19 cellular contexts compared by ENCODE assay signal in the genomic region with DNA sequence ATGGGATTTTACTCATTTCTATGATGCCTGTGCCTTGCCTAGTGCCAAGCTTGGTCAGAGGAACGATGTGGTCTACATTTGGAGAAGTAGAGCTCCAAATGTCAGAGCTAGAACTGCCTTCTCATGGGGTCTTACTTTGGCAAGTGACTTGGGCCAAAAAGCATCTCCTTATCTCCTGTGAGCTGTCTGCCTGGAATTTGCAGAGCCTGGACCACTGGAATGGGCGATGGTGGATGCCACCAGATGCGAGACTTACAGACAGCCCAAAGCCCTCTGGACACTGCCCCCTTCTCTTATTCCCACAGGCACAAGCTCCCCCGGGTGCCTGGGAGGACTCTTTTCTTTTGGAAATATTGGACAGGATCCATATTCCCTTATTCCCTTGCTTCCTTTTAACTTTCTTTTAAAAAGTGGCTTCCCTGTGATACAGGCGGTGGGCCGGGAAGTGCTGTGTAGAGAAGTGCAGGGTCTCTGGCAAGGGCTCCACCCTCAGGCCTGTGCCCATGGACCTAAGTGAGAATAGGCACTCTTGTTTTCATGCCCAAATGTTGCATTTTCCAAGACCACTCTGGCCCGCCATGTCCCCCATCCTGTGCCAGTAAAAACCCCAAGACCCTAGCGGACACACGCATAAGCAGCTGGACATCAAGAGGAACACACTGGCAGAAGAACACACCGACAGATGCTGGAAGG.
DNase-seq lines count a peak whose midpoint lies in the region; ATAC-seq, FAIRE-seq and TF ChIP-seq lines count a peak whose summit lies in the region.
"Had no signal": no experiment of that assay in that cellular context is flagged by ENCODE, and none has a peak within 500 bp of the region (broad histone marks: within the 10 kb centered on the region; RNA-seq: fewer than 3 reads in every experiment).

No MANE protein-coding gene starts in this region.

- H3K27me3 Mint-ChIP-seq in mesothelial cell of epicardium (ENCODE audit: low read depth), result no peaks in the 10 kb centered on the region
- H3K27me3 Mint-ChIP-seq: CD4-positive, alpha-beta T cell had no signal

- H3K4me3 Mint-ChIP-seq in mesothelial cell of epicardium, result no peak overlapping the region
- H3K4me3 Mint-ChIP-seq: CD4-positive, alpha-beta T cell had no signal

- H3K9ac ChIP-seq in IMR-90 (ENCODE audit: low read depth, low read length), result no peak overlapping the region

- no peak overlapping the region for H2AK5ac ChIP-seq in IMR-90 (ENCODE audit: low read depth, low read length)

- no peak overlapping the region for H3K56ac ChIP-seq in IMR-90 (ENCODE audit: extremely low read depth, insufficient read depth, low read length)

- in situ Hi-C loops in IMR-90 (cut with MboI; ENCODE audit: low sequenced_read_pairs), result no loop called here

- peaks cover 15% of the 10 kb centered on the region for H3K4me1 ChIP-seq in IMR-90 (ENCODE audit: control insufficient read depth, insufficient read depth, low read length)
- peaks cover 4 to 6% of the 10 kb centered on the region in 2 donors for H3K4me1 ChIP-seq in uterus
- H3K4me1 ChIP-seq: A549, Caco-2 had no signal

- no peak overlapping the region for H4K91ac ChIP-seq in IMR-90 (ENCODE audit: insufficient read depth, low read depth, low read length)

- no peak overlapping the region for H3K4me2 ChIP-seq in IMR-90 (ENCODE audit: low read depth, low read length)
- H3K4me2 ChIP-seq: A549 had no signal

- intact Hi-C loops in IMR-90 (cut with micrococcal nuclease), result no loop called here
- intact Hi-C loops in uterus (cut with DNase I; ENCODE audit: low total_unique reads), result no loop called here

- ATAC-seq in IMR-90 (ENCODE audit: low read depth) (no peak), GM18511 (IDR thresholded peaks at IDR 0.05; ENCODE audit: unreplicated experiment) (no peak)
- ATAC-seq: A549, GM12878, K562 had no signal

- no peak overlapping the region for H2BK15ac ChIP-seq in IMR-90 (ENCODE audit: low read depth, low read length)

- H3K9me1 ChIP-seq in IMR-90 (ENCODE audit: insufficient read depth, low read length), result peaks cover 14% of the 10 kb centered on the region

- TF ChIP-seq RAD21 in IMR-90 (IDR thresholded peaks at IDR 0.05; ENCODE audit: low read length), result no peak

- CTCF ChIA-PET in IMR-90 (lab: Yijun Ruan, JAX), result interaction anchor here (0.7 kb wide), 1 partner anchor 67 kb away, joined by 3 read pairs; no protein-coding TSS in a partner anchor

- no peak overlapping the region for H2BK20ac ChIP-seq in IMR-90 (ENCODE audit: low read depth, low read length)

- no peak overlapping the region for H3K4ac ChIP-seq in IMR-90 (ENCODE audit: low read depth, low read length)

- peaks cover 9 to 42% of the 10 kb centered on the region in 2 experiments; a peak in 3 of 4 replicates for H3K79me1 ChIP-seq in IMR-90 (ENCODE audit: low read depth in 1 of 2, low read length in 2 of 2)

- TF ChIP-seq CTCF in IMR-90 (conservative IDR thresholded peaks at IDR 0.05; ENCODE audit: low read depth, low read length), result no peak
- no peak for TF ChIP-seq CTCF in bronchial epithelial cell (IDR thresholded peaks at IDR 0.05; ENCODE audit: insufficient read depth, low read length, severe bottlenecking)
- no peak for TF ChIP-seq CTCF in mesothelial cell of epicardium (IDR thresholded peaks at IDR 0.05; ENCODE audit: unreplicated experiment)
- no peak for TF ChIP-seq CTCF in uterus (IDR thresholded peaks at IDR 0.05)

- TF ChIP-seq POLR2A in IMR-90 (IDR thresholded peaks at IDR 0.05; ENCODE audit: low read depth, low read length) (no peak), uterus (IDR thresholded peaks at IDR 0.05) (no peak)

- H3K27me3 ChIP-seq in IMR-90 (ENCODE audit: control insufficient read depth, insufficient read depth, low read length), result no peaks in the 10 kb centered on the region
- H3K27me3 ChIP-seq in bronchial epithelial cell (ENCODE audit: control insufficient read depth, insufficient read depth, low read length), result no peaks in the 10 kb centered on the region
- no peaks in the 10 kb centered on the region for H3K27me3 ChIP-seq in uterus

- POLR2A ChIA-PET in IMR-90 (lab: Charles Lee; ENCODE audit: unreplicated experiment), result no interaction called here

- no peak overlapping the region for H2BK5ac ChIP-seq in IMR-90 (ENCODE audit: low read depth, low read length, poor library complexity, severe bottlenecking)

- no peaks in the 10 kb centered on the region for H4K20me1 ChIP-seq in IMR-90 (ENCODE audit: insufficient read depth, low read length)

- no peak overlapping the region for H4K5ac ChIP-seq in IMR-90 (ENCODE audit: low read depth, low read length)

- peaks cover 4% of the 10 kb centered on the region for H3K36me3 Mint-ChIP-seq in mesothelial cell of epicardium

- no peak overlapping the region for H2AFZ ChIP-seq in IMR-90 (replicated peaks; ENCODE audit: low read length, poor library complexity)

- peaks cover 35% of the 10 kb centered on the region for H3K4me1 Mint-ChIP-seq in mesothelial cell of epicardium

- no peaks in the 10 kb centered on the region for H3K9me3 Mint-ChIP-seq in mesothelial cell of epicardium

- H3K36me3 ChIP-seq in IMR-90 (ENCODE audit: control insufficient read depth, insufficient read depth, low read length) (no peaks in the 10 kb centered on the region), bronchial epithelial cell (ENCODE audit: control insufficient read depth, insufficient read depth, low read length) (no peaks in the 10 kb centered on the region), uterus (no peaks in the 10 kb centered on the region)

- no TSS peak for BruUV-seq in IMR-90 (replicated peaks; lab: Mats Ljungman, UMichigan)

- H3K4me3 ChIP-seq in IMR-90 (ENCODE audit: insufficient read depth, low read depth, low read length) (no peak overlapping the region), bronchial epithelial cell (ENCODE audit: low read depth, low read length) (no peak overlapping the region), uterus (no peak overlapping the region)
- H3K4me3 ChIP-seq: A549, GM12878, K562 had no signal

- no peak overlapping the region for H4K8ac ChIP-seq in IMR-90 (ENCODE audit: low read depth in 2 of 2, low read length in 2 of 2)

- FAIRE-seq in bronchial epithelial cell (lab: Jason Lieb, UNC), result peak; percentile 55
- FAIRE-seq: A549, GM12878, K562 had no signal

- no CpG with 5 or more reads among the region's 10 CpGs for WGBS in IMR-90 (ENCODE audit: extremely low coverage in 2 of 2, insufficient read length in 1 of 2), 2 experiments

- no peak overlapping the region for H3K23ac ChIP-seq in IMR-90 (ENCODE audit: low read depth, low read length)

- no peak overlapping the region for H2AK9ac ChIP-seq in IMR-90 (replicated peaks; ENCODE audit: low read depth, low read length, poor library complexity)

- H3K14ac ChIP-seq in IMR-90 (replicated peaks; ENCODE audit: low read depth, low read length), result no peak overlapping the region

- peak overlapping the region; percentile 44 for H3K27ac Mint-ChIP-seq in mesothelial cell of epicardium
- H3K27ac Mint-ChIP-seq: CD4-positive, alpha-beta T cell had no signal

- H3K27ac ChIP-seq in IMR-90 (ENCODE audit: insufficient read depth, low read length) (no peak overlapping the region), uterus (peak overlapping the region; percentile 82 to 90)
- H3K27ac ChIP-seq: A549 had no signal

- H3K9me3 ChIP-seq in IMR-90 (ENCODE audit: control insufficient read depth, insufficient read depth, low read length) (no peaks in the 10 kb centered on the region), uterus (no peaks in the 10 kb centered on the region)
- H3K9me3 ChIP-seq: A549, Caco-2 had no signal

- dilution Hi-C loops in IMR-90 (cut with HindIII; ENCODE audit: low sequenced_read_pairs, unreplicated experiment), result no loop called here

- peak; percentile 46 for DNase-seq in IMR-90
- no peak for DNase-seq in bronchial epithelial cell (ENCODE audit: low read depth)
- no peak for DNase-seq in mesothelial cell of epicardium (ENCODE audit: low spot score in 2 of 2, unreplicated experiment in 2 of 2)
- no peak for DNase-seq in uterus
- no peak for DNase-seq in DMS53 (lab: John Stamatoyannopoulos, UW)
- DNase-seq in cerebellum (ENCODE audit: low spot score), result no peak
- DNase-seq: Caco-2; CD4-positive, alpha-beta T cell; GOT3; NCI-H1092 treated with DMSO at 0.1 percent for 48 hours; NCI-H146; NCI-H2081; NCI-H2171 treated with DMSO at 0.1 percent for 48 hours; OCI-M1; SHP77 had no signal

- no peak overlapping the region for H2BK120ac ChIP-seq in IMR-90 (ENCODE audit: low read depth, low read length)

- no peak overlapping the region for H3K18ac ChIP-seq in IMR-90 (ENCODE audit: low read depth, low read length)

TF ChIP-seq in IMR-90, 13 proteins besides CTCF, POLR2A, EP300 and RAD21:
- TF ChIP-seq MAFK (IDR thresholded peaks at IDR 0.05; ENCODE audit: low read depth, low read length) (no peak), MAZ (IDR thresholded peaks at IDR 0.05; ENCODE audit: borderline replicate concordance, low read depth, low read length) (no peak), BHLHE40 (IDR thresholded peaks at IDR 0.05; ENCODE audit: low read depth, low read length) (no peak), MXI1 (IDR thresholded peaks at IDR 0.05; ENCODE audit: borderline replicate concordance, low read depth, low read length) (no peak)
- TF ChIP-seq, protein P1, sequence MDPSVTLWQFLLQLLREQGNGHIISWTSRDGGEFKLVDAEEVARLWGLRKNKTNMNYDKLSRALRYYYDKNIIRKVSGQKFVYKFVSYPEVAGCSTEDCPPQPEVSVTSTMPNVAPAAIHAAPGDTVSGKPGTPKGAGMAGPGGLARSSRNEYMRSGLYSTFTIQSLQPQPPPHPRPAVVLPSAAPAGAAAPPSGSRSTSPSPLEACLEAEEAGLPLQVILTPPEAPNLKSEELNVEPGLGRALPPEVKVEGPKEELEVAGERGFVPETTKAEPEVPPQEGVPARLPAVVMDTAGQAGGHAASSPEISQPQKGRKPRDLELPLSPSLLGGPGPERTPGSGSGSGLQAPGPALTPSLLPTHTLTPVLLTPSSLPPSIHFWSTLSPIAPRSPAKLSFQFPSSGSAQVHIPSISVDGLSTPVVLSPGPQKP (IDR thresholded peaks at IDR 0.05; ENCODE audit: borderline replicate concordance, low read depth, low read length), result no peak
